1 cellular context compared by ENCODE assay signal in the genomic region with DNA sequence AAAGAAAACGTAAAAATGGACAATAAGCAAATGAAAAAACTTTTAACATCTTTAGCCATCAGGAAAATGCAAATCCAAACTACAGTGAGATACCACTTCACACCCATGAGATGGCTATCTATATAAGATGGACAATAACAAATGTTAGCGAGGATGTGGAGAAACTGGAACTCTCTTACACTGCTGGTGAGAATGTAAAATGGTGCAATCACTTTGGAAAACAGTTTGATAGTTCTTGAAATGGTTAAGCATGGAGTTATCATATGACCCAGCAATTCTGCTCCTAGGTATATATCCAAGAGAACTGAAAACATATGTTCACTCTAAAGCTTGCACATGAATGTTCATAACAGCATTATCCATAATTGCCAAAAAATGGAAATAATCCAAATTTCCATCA.
TF ChIP-seq lines count a peak whose summit lies in the region.

No MANE protein-coding gene starts in this region.

TF ChIP-seq in K562, 482 proteins besides CTCF, POLR2A, EP300 and RAD21 (continued from another document):
- TF ChIP-seq, protein P1, sequence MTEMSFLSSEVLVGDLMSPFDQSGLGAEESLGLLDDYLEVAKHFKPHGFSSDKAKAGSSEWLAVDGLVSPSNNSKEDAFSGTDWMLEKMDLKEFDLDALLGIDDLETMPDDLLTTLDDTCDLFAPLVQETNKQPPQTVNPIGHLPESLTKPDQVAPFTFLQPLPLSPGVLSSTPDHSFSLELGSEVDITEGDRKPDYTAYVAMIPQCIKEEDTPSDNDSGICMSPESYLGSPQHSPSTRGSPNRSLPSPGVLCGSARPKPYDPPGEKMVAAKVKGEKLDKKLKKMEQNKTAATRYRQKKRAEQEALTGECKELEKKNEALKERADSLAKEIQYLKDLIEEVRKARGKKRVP (CRISPR knock-in tag; IDR thresholded peaks at IDR 0.05): peak; percentile 51; the same call in 1 of the 2 replicates
- TF ChIP-seq CEBPB (tag; IDR thresholded peaks at IDR 0.05) (peak; percentile 83), ZSCAN32 (CRISPR knock-in tag; IDR thresholded peaks at IDR 0.05) (peak; percentile 49; the same call in 1 of the 2 replicates), PHF8 (IDR thresholded peaks at IDR 0.05; ENCODE audit: borderline replicate concordance, low read length) (no peak)
